14 cellular contexts compared by ENCODE assay signal in the genomic region with DNA sequence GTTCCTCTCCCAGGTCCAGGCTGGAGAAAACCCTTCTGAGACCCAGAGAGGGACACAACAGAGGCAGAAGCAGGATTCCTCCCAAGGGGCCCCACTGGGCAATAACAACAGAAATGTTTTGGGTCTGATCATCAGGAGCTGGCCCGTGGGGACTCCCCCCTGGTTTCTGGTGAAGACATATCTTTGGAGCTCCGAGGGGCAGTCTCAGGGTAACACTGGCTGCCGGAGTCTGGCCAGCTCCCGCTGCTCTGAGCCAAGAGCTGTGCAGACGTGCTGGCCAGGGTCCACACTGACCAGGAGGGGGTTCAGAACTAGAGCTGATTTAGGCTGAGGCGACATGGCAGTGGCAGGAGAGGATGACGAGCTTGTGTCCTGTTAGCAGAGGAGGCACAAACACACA. TPM values are rescaled to one million over a fixed set of nuclear protein-coding genes. Genes with fewer than 3 reads are reported as not detected.
DNase-seq lines count a peak whose midpoint lies in the region; ATAC-seq and TF ChIP-seq lines count a peak whose summit lies in the region.
"Had no signal": no experiment of that assay in that cellular context is flagged by ENCODE, and none has a peak within 500 bp of the region (broad histone marks: within the 10 kb centered on the region; RNA-seq: fewer than 3 reads in every experiment).

No MANE protein-coding gene starts in this region.

- no peak overlapping the region for H3K4me3 Mint-ChIP-seq in activated CD8-positive, alpha-beta T cell treated with anti-CD3 and anti-CD28 coated beads, Interleukin-2, amount 10 ng/mL, durations not matched to agents 7 days and 5 days
- H3K4me3 Mint-ChIP-seq in natural killer cell = no peak overlapping the region
- H3K4me3 Mint-ChIP-seq: T-helper 2 cell treated with Interferon-gamma antibody and Interleukin-4, amounts not matched to agents 5 μg/mL and 100 μg/mL, for 36 hours had no signal

- H3K36me3 ChIP-seq in heart right ventricle (peaks cover 0 to 55% (median 7%) of the 10 kb centered on the region in 9 donors), trophoblast cell (ENCODE audit: control insufficient read depth in 1 of 2, insufficient read depth in 2 of 2, low read length in 2 of 2) (peaks cover 0 to 2% of the 10 kb centered on the region in 2 experiments)

- CTCF ChIA-PET in activated CD8-positive, alpha-beta T cell treated with anti-CD3 and anti-CD28 coated beads, Interleukin-2, amount 10 ng/mL, durations not matched to agents 7 days and 5 days (lab: Charles Lee) = interaction anchor here (1.0 to 2.1 kb wide), 3 partner anchors 22 to 91 kb away, joined by 3 to 7 read pairs (median 4); no protein-coding TSS in a partner anchor

- H3K4me3 ChIP-seq in heart right ventricle (peak overlapping the region in 4 of 10 donors; percentile 26 to 46 (median 41)), trophoblast cell (ENCODE audit: low read depth, low read length) (no peak overlapping the region)

- no peak overlapping the region for H3K18ac ChIP-seq in trophoblast cell (ENCODE audit: low read length)

- WGBS in heart right ventricle, 2 donors = 6 to 19% methylated on average over 7 of the region's 7 CpGs
- WGBS in trophoblast cell (ENCODE audit: extremely low coverage, insufficient coverage, insufficient read length) = no CpG with 5 or more reads among the region's 7 CpGs

- H3K4me1 Mint-ChIP-seq in activated CD8-positive, alpha-beta T cell treated with anti-CD3 and anti-CD28 coated beads, Interleukin-2, amount 10 ng/mL, durations not matched to agents 7 days and 5 days (ENCODE audit: low read depth) = peaks cover 37% of the 10 kb centered on the region
- peaks cover 33 to 38% of the 10 kb centered on the region in 2 donors for H3K4me1 Mint-ChIP-seq in natural killer cell

- intact Hi-C loops in heart right ventricle (cut with DNase I) = no loop called here
- intact Hi-C loops in posterior vena cava (cut with DNase I) = no loop called here
- intact Hi-C loops in natural killer cell (cut with micrococcal nuclease) = no loop called here

- H2AK5ac ChIP-seq in trophoblast cell (ENCODE audit: low read length) = no peak overlapping the region

- no peak for ATAC-seq in activated CD8-positive, alpha-beta T cell treated with anti-CD3 and anti-CD28 coated beads, Interleukin-2, amount 10 ng/mL, durations not matched to agents 7 days and 5 days
- ATAC-seq in heart right ventricle (peak in 5 of 8 donors; percentile 9 to 46 (median 18)), HG03175 (IDR thresholded peaks at IDR 0.05; ENCODE audit: unreplicated experiment) (no peak), natural killer cell (no peak)
- ATAC-seq: esophagus mucosa, PC-3 had no signal

- H2BK5ac ChIP-seq in trophoblast cell (ENCODE audit: low read depth, low read length, poor library complexity) = no peak overlapping the region

- H3K9ac ChIP-seq in trophoblast cell (ENCODE audit: low read length) = no peak overlapping the region

- DNase-seq in activated CD8-positive, alpha-beta T cell treated with anti-CD3 and anti-CD28 coated beads, Interleukin-2, amount 10 ng/mL, durations not matched to agents 7 days and 5 days = no peak
- DNase-seq in heart right ventricle = peak in 1 of 2 donors; percentile 66
- DNase-seq in posterior vena cava (ENCODE audit: low spot score) = peak; percentile 80
- DNase-seq in dedifferentiated amniotic fluid mesenchymal stem cell (ENCODE audit: extremely low spot score) = no peak
- no peak for DNase-seq in trophoblast cell
- no peak for DNase-seq in natural killer cell
- DNase-seq: GDM1; NCI-H2107; PC-3; stimulated activated CD4-positive, alpha-beta T cell treated with anti-CD3 and anti-CD28 coated beads, Interleukin-12 subunit alpha, Interleukin-12 subunit beta, amount 100 ng/mL, for 4 hours had no signal

- H2BK12ac ChIP-seq in trophoblast cell (ENCODE audit: low read length) = no peak overlapping the region

- H3K27ac Mint-ChIP-seq in activated CD8-positive, alpha-beta T cell treated with anti-CD3 and anti-CD28 coated beads, Interleukin-2, amount 10 ng/mL, durations not matched to agents 7 days and 5 days = peak overlapping the region; percentile 58
- H3K27ac Mint-ChIP-seq in natural killer cell = no peak overlapping the region

- H3K27me3 ChIP-seq in heart right ventricle = no peaks in the 10 kb centered on the region
- H3K27me3 ChIP-seq in trophoblast cell (ENCODE audit: insufficient read depth, low read length) = no peaks in the 10 kb centered on the region

- no peak overlapping the region for H3K23ac ChIP-seq in trophoblast cell (ENCODE audit: low read length)

- no peak overlapping the region for H2BK120ac ChIP-seq in trophoblast cell (ENCODE audit: insufficient read depth, low read length, poor library complexity)

- no peak overlapping the region for H4K12ac ChIP-seq in trophoblast cell (ENCODE audit: low read depth, low read length)

- no peak overlapping the region for H3K4me2 ChIP-seq in trophoblast cell (ENCODE audit: low read length)

- H3K4ac ChIP-seq in trophoblast cell (ENCODE audit: low read depth, low read length) = no peak overlapping the region

- no peaks in the 10 kb centered on the region for H3K27me3 Mint-ChIP-seq in activated CD8-positive, alpha-beta T cell treated with anti-CD3 and anti-CD28 coated beads, Interleukin-2, amount 10 ng/mL, durations not matched to agents 7 days and 5 days (ENCODE audit: low read depth)
- H3K27me3 Mint-ChIP-seq in natural killer cell (ENCODE audit: low read depth in 2 of 2) = peaks cover 0 to 5% of the 10 kb centered on the region in 2 donors

- no peak overlapping the region for H2AFZ ChIP-seq in trophoblast cell (ENCODE audit: insufficient read depth, low read length, poor library complexity)

- H4K8ac ChIP-seq in trophoblast cell (ENCODE audit: low read depth, low read length) = no peak overlapping the region

- peaks cover 27% of the 10 kb centered on the region for H3K36me3 Mint-ChIP-seq in activated CD8-positive, alpha-beta T cell treated with anti-CD3 and anti-CD28 coated beads, Interleukin-2, amount 10 ng/mL, durations not matched to agents 7 days and 5 days (ENCODE audit: low read depth)
- H3K36me3 Mint-ChIP-seq in natural killer cell = no peaks in the 10 kb centered on the region

- no peaks in the 10 kb centered on the region for H3K9me3 Mint-ChIP-seq in activated CD8-positive, alpha-beta T cell treated with anti-CD3 and anti-CD28 coated beads, Interleukin-2, amount 10 ng/mL, durations not matched to agents 7 days and 5 days (ENCODE audit: insufficient read depth)
- H3K9me3 Mint-ChIP-seq in natural killer cell = no peaks in the 10 kb centered on the region
- H3K9me3 Mint-ChIP-seq: T-helper 2 cell treated with Interferon-gamma antibody and Interleukin-4, amounts not matched to agents 5 μg/mL and 100 μg/mL, for 36 hours had no signal

- H3K9me3 ChIP-seq in heart right ventricle (no peaks in the 10 kb centered on the region), trophoblast cell (ENCODE audit: insufficient read depth, low read depth, low read length) (peaks cover 2% of the 10 kb centered on the region)

- H3K27ac ChIP-seq in C4-2B = peak overlapping the region; percentile 81
- peak overlapping the region; percentile 80 to 97 (median 92) for H3K27ac ChIP-seq in heart right ventricle
- no peak overlapping the region for H3K27ac ChIP-seq in trophoblast cell (ENCODE audit: low read depth, low read length)

- no peak overlapping the region for H4K91ac ChIP-seq in trophoblast cell (ENCODE audit: low read depth, low read length)

- H3K4me1 ChIP-seq in heart right ventricle (peaks cover 31 to 98% (median 77%) of the 10 kb centered on the region in 9 donors), trophoblast cell (ENCODE audit: control insufficient read depth in 1 of 2, insufficient read depth in 2 of 2, low read length in 2 of 2) (peaks cover 2 to 9% of the 10 kb centered on the region in 2 experiments)

- no peaks in the 10 kb centered on the region for H3K79me2 ChIP-seq in trophoblast cell (ENCODE audit: control insufficient read depth, insufficient read depth, low read length, poor library complexity)

- TF ChIP-seq CTCF in C4-2B (conservative IDR thresholded peaks at IDR 0.05) (no peak), heart right ventricle (IDR thresholded peaks at IDR 0.05) (no peak), natural killer cell (IDR thresholded peaks at IDR 0.05) (no peak)

- POLR2A ChIA-PET in activated CD8-positive, alpha-beta T cell treated with anti-CD3 and anti-CD28 coated beads, Interleukin-2, amount 10 ng/mL, durations not matched to agents 7 days and 5 days (lab: Charles Lee) = no interaction called here

- H3K14ac ChIP-seq in trophoblast cell (ENCODE audit: low read length) = no peak overlapping the region

- no peaks in the 10 kb centered on the region for H3K79me1 ChIP-seq in trophoblast cell (ENCODE audit: low read length)

RNA-seq across cellular contexts. Expression of gene ECE1, which starts 13.1 kb away (rescaled TPM):
- 10 to 100 TPM; 70.9 to 72.5 TPM for total RNA-seq in activated CD8-positive, alpha-beta T cell treated with anti-CD3 and anti-CD28 coated beads, Interleukin-2, amount 10 ng/mL, durations not matched to agents 7 days and 5 days
- total RNA-seq in heart right ventricle = 10 to 100 TPM; 30.6 to 81.8 (median 53.1) TPM
- 10 to 100 TPM; 41.4 to 44.7 TPM for polyA plus RNA-seq in heart right ventricle
- total RNA-seq in posterior vena cava = 100 to 1,000 TPM; 108 to 120 TPM
- polyA plus RNA-seq in trophoblast cell (2013) = 50.0 and 52.3 TPM in 2 replicates
- 10 to 100 TPM; 47.2 to 70.1 (median 50.7) TPM for total RNA-seq in natural killer cell

Comparison
In these comparisons a context has a peak if more than half of its experiments do, and no peak if none do; other contexts are left out.
1. ATAC-seq: peak in heart right ventricle (5 of 8); none in activated CD8-positive, alpha-beta T cell treated with anti-CD3 and anti-CD28 coated beads, Interleukin-2, amount 10 ng/mL, durations not matched to agents 7 days and 5 days (single experiment), HG03175 (single experiment) and natural killer cell (0 of 3).